In the genomic region with DNA sequence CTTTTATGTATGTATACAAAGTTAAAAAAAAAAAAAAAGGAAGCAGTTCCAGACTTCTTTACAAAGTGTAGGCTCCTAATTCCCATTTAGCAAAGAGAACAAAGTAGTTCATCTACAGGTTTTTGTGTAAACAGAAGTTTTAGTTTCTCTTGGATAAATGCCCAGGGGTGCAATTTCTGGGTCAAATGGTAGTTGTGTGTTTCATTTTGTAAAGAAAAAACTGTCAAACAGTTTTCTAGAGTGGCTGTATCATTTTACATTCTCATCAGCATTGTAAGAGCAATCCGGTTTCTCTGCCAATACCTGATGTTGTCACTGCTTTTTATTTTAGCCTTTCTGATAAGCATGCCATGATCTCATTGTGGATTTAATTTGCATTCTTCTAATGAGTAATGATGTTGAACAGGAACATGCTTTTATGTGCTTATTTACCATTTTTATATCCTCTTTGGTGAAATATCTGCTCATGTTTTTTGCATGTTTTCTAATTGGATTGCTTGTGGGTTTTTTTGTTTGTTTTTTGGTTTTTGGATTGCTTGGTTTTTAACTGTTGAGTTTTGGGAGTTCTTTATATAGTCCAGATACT, we compare ENCODE assay signal across 10 cellular contexts. TPM values are rescaled to one million over a fixed set of nuclear protein-coding genes. Genes with fewer than 3 reads are reported as not detected.
DNase-seq lines count a peak whose midpoint lies in the region; ATAC-seq and TF ChIP-seq lines count a peak whose summit lies in the region.
"Had no signal": no experiment of that assay in that cellular context is flagged by ENCODE, and none has a peak within 500 bp of the region (broad histone marks: within the 10 kb centered on the region; RNA-seq: fewer than 3 reads in every experiment).

No MANE protein-coding gene starts in this region.

- intact Hi-C loops in colonic mucosa (cut with DNase I) (no loop called here), sigmoid colon (cut with DNase I) (no loop called here), sciatic nerve (cut with DNase I) (no loop called here)

- peaks cover 4% of the 10 kb centered on the region for H3K9me3 Mint-ChIP-seq in activated naive CD4-positive, alpha-beta T cell treated with anti-CD3 and anti-CD28 coated beads, Interleukin-2, amount 10 ng/mL, durations not matched to agents 7 days and 5 days

- H3K36me3 ChIP-seq in colonic mucosa, result no peaks in the 10 kb centered on the region
- H3K36me3 ChIP-seq in sigmoid colon, result peaks cover 0 to 11% (median 0%) of the 10 kb centered on the region in 4 donors

- H3K27me3 Mint-ChIP-seq in activated naive CD4-positive, alpha-beta T cell treated with anti-CD3 and anti-CD28 coated beads, Interleukin-2, amount 10 ng/mL, durations not matched to agents 7 days and 5 days, result no peaks in the 10 kb centered on the region

- no peak for TF ChIP-seq CTCF in colonic mucosa (IDR thresholded peaks at IDR 0.05)
- TF ChIP-seq CTCF in sigmoid colon (IDR thresholded peaks at IDR 0.05), result no peak

- H3K27me3 ChIP-seq in colonic mucosa (no peaks in the 10 kb centered on the region), sigmoid colon (no peaks in the 10 kb centered on the region)
- H3K27me3 ChIP-seq: BLaER1 treated with 17β-estradiol and CSF1 and Interleukin-3, amounts not matched to agents 10 nM and 100 nM had no signal

- H3K9me3 ChIP-seq in colonic mucosa (no peaks in the 10 kb centered on the region), sigmoid colon (no peaks in the 10 kb centered on the region)

- CTCF ChIA-PET in activated naive CD4-positive, alpha-beta T cell treated with anti-CD3 and anti-CD28 coated beads, Interleukin-2, amount 10 ng/mL, durations not matched to agents 7 days and 5 days (lab: Charles Lee), result no interaction called here

- ATAC-seq in sciatic nerve, result no peak

- no peak for TF ChIP-seq EP300 in sigmoid colon (IDR thresholded peaks at IDR 0.05)

- peaks cover 11% of the 10 kb centered on the region for H3K4me1 Mint-ChIP-seq in activated naive CD4-positive, alpha-beta T cell treated with anti-CD3 and anti-CD28 coated beads, Interleukin-2, amount 10 ng/mL, durations not matched to agents 7 days and 5 days
- H3K4me1 Mint-ChIP-seq: neural crest cell had no signal

- H3K27ac Mint-ChIP-seq in activated naive CD4-positive, alpha-beta T cell treated with anti-CD3 and anti-CD28 coated beads, Interleukin-2, amount 10 ng/mL, durations not matched to agents 7 days and 5 days, result peak overlapping the region; percentile 52

- no peak overlapping the region for H3K9ac ChIP-seq in colonic mucosa (ENCODE audit: low read depth in 2 of 2, low read length in 2 of 2)
- H3K9ac ChIP-seq: BLaER1 treated with 17β-estradiol and CSF1 and Interleukin-3, amounts not matched to agents 10 nM and 100 nM had no signal

- peak overlapping the region; percentile 3 for H3K27ac ChIP-seq in colonic mucosa
- H3K27ac ChIP-seq in sigmoid colon, result peak overlapping the region in 3 of 4 donors; percentile 51 to 64 (median 57)
- H3K27ac ChIP-seq: BLaER1 treated with 17β-estradiol and CSF1 and Interleukin-3, amounts not matched to agents 10 nM and 100 nM had no signal

- WGBS in sigmoid colon, 2 donors, result 4 to 42% methylated on average over 1 of the region's 1 CpG

- no peak overlapping the region for H3K4me3 Mint-ChIP-seq in activated naive CD4-positive, alpha-beta T cell treated with anti-CD3 and anti-CD28 coated beads, Interleukin-2, amount 10 ng/mL, durations not matched to agents 7 days and 5 days
- H3K4me3 Mint-ChIP-seq: neural crest cell had no signal

- peaks cover 25% of the 10 kb centered on the region for H3K36me3 Mint-ChIP-seq in activated naive CD4-positive, alpha-beta T cell treated with anti-CD3 and anti-CD28 coated beads, Interleukin-2, amount 10 ng/mL, durations not matched to agents 7 days and 5 days

- DNase-seq in activated naive CD4-positive, alpha-beta T cell treated with anti-CD3 and anti-CD28 coated beads, Interleukin-2, amount 10 ng/mL, durations not matched to agents 7 days and 5 days, result no peak
- DNase-seq in activated naive CD4-positive, alpha-beta T cell treated with anti-CD3 and anti-CD28 coated beads, Interleukin-2, amount 50 U/mL, for 16 hours, result no peak
- peak; percentile 60 for DNase-seq in NCI-H146 (lab: John Stamatoyannopoulos, UW)
- no peak for DNase-seq in colonic mucosa
- no peak for DNase-seq in sigmoid colon
- DNase-seq in activated effector memory CD4-positive, alpha-beta T cell treated with anti-CD3 and anti-CD28 coated beads, Interleukin-2, amount 50 U/mL, for 16 hours, result no peak
- DNase-seq in sciatic nerve (ENCODE audit: low spot score), result no peak
- no peak for DNase-seq in cortex of kidney (lab: John Stamatoyannopoulos, UW)

- H3K4me3 ChIP-seq in colonic mucosa (no peak overlapping the region), sigmoid colon (no peak overlapping the region)
- H3K4me3 ChIP-seq: BLaER1 treated with 17β-estradiol and CSF1 and Interleukin-3, amounts not matched to agents 10 nM and 100 nM had no signal

- TF ChIP-seq POLR2A in sigmoid colon (IDR thresholded peaks at IDR 0.05), result no peak

- H3K4me1 ChIP-seq in colonic mucosa, result no peaks in the 10 kb centered on the region
- peaks cover 0 to 31% (median 21%) of the 10 kb centered on the region in 4 donors for H3K4me1 ChIP-seq in sigmoid colon

RNA-seq across cellular contexts. Expression of a gene that starts 16.6 kb away (rescaled TPM):
- 10 to 100 TPM; 42.4 to 56.3 TPM for total RNA-seq in colonic mucosa
- 10 to 100 TPM; 47.8 to 79.8 (median 61.6) TPM for total RNA-seq in sigmoid colon
- polyA plus RNA-seq in sigmoid colon, result 10 to 100 TPM; 15.0 to 29.8 (median 16.0) TPM
- total RNA-seq in sciatic nerve, result 42.2 TPM
